20 cellular contexts compared by ENCODE assay signal in the genomic region with DNA sequence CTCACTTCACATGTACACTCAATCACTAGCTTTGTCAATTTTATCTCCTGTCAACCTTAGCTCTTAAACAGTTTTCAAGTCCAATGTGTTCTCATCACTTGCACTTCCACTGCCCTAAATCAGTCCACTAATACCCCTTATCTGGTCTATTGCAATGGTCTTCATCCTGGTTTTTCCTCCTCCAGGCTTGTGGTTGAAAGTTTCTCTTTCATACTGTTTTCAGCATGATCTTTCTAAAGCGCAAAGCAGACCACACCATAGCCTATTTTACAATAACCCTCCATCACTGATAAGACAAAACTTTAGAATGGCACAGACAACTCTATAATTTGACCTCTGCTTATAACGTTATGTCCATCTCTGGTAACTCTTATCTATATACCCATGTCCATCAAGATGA.
DNase-seq lines count a peak whose midpoint lies in the region; ATAC-seq and TF ChIP-seq lines count a peak whose summit lies in the region.
"Had no signal": no experiment of that assay in that cellular context is flagged by ENCODE, and none has a peak within 500 bp of the region (broad histone marks: within the 10 kb centered on the region; RNA-seq: fewer than 3 reads in every experiment).

No MANE protein-coding gene starts in this region.

- TF ChIP-seq CTCF in neural progenitor cell (IDR thresholded peaks at IDR 0.05) = no peak
- no peak for TF ChIP-seq CTCF in testis (IDR thresholded peaks at IDR 0.05)
- no peak for TF ChIP-seq CTCF in right lobe of liver (IDR thresholded peaks at IDR 0.05)

- no peak for TF ChIP-seq POLR2A in testis (IDR thresholded peaks at IDR 0.05)
- no peak for TF ChIP-seq POLR2A in right lobe of liver (IDR thresholded peaks at IDR 0.05)

- H3K27ac Mint-ChIP-seq in CD4-positive, CD25-positive, alpha-beta regulatory T cell = peak overlapping the region in 2 of 3 donors; percentile 0 to 8
- H3K27ac Mint-ChIP-seq in neural progenitor cell = peak overlapping the region; percentile 3
- H3K27ac Mint-ChIP-seq: B cell had no signal

- H3K27ac ChIP-seq in CD4-positive, CD25-positive, alpha-beta regulatory T cell (ENCODE audit: insufficient read depth, low read length, poor library complexity, severe bottlenecking) = no peak overlapping the region
- H3K27ac ChIP-seq in KOPT-K1 (ENCODE audit: low read depth, low read length, poor library complexity, severe bottlenecking) = peak overlapping the region; percentile 15
- H3K27ac ChIP-seq in neural progenitor cell = no peak overlapping the region
- H3K27ac ChIP-seq in testis = peak overlapping the region in 1 of 2 donors; percentile 10
- H3K27ac ChIP-seq in right lobe of liver = no peak overlapping the region
- H3K27ac ChIP-seq: 22Rv1; A549; BLaER1 treated with 17β-estradiol and CSF1 and Interleukin-3, amounts not matched to agents 10 nM and 100 nM; C4-2B had no signal

- no peaks in the 10 kb centered on the region for H3K27me3 Mint-ChIP-seq in CD4-positive, CD25-positive, alpha-beta regulatory T cell
- peaks cover 7% of the 10 kb centered on the region for H3K27me3 Mint-ChIP-seq in neural progenitor cell (ENCODE audit: insufficient read depth, low read depth)
- H3K27me3 Mint-ChIP-seq: B cell; CD4-positive, alpha-beta memory T cell had no signal

- H3K9ac ChIP-seq in neural progenitor cell = no peak overlapping the region
- H3K9ac ChIP-seq: BLaER1 treated with 17β-estradiol and CSF1 and Interleukin-3, amounts not matched to agents 10 nM and 100 nM had no signal

- H3F3A ChIP-seq in neural progenitor cell (ENCODE audit: low read depth) = no peaks in the 10 kb centered on the region

- H4K20me1 ChIP-seq in neural progenitor cell (ENCODE audit: low read depth) = no peaks in the 10 kb centered on the region
- H4K20me1 ChIP-seq: BLaER1 treated with 17β-estradiol and CSF1 and Interleukin-3, amounts not matched to agents 10 nM and 100 nM had no signal

- H2AFZ ChIP-seq in neural progenitor cell (replicated peaks) = no peak overlapping the region

- H3K9me3 Mint-ChIP-seq in CD4-positive, CD25-positive, alpha-beta regulatory T cell = no peaks in the 10 kb centered on the region
- peaks cover 4% of the 10 kb centered on the region for H3K9me3 Mint-ChIP-seq in neural progenitor cell
- H3K9me3 Mint-ChIP-seq: CD4-positive, alpha-beta memory T cell had no signal

- no peak overlapping the region for H3K4me3 Mint-ChIP-seq in CD4-positive, CD25-positive, alpha-beta regulatory T cell
- no peak overlapping the region for H3K4me3 Mint-ChIP-seq in neural progenitor cell
- H3K4me3 Mint-ChIP-seq: B cell; CD4-positive, alpha-beta memory T cell had no signal

- no peaks in the 10 kb centered on the region for H3K79me2 ChIP-seq in neural progenitor cell (ENCODE audit: low read depth)

- intact Hi-C loops in testis (cut with DNase I; ENCODE audit: low total_unique reads) = no loop called here
- intact Hi-C loops in right lobe of liver (cut with DNase I) = no loop called here

- WGBS in testis, 2 donors = 65 to 83% methylated on average over 2 of the region's 2 CpGs
- 82% methylated on average over 2 of the region's 2 CpGs for WGBS in right lobe of liver (ENCODE audit: insufficient coverage, low coverage, low lambda C conversion rate, missing lambda C conversion rate)

- H3K4me2 ChIP-seq in neural progenitor cell = no peak overlapping the region
- H3K4me2 ChIP-seq: A549; BLaER1 treated with 17β-estradiol and CSF1 and Interleukin-3, amounts not matched to agents 10 nM and 100 nM had no signal

- ATAC-seq in CD4-positive, CD25-positive, alpha-beta regulatory T cell (ENCODE audit: low read depth in 2 of 2) = no peak
- no peak for ATAC-seq in HG03025 (IDR thresholded peaks at IDR 0.05; ENCODE audit: low FRiP score, unreplicated experiment)
- ATAC-seq in right lobe of liver = no peak
- ATAC-seq: A549, GM12878 had no signal

- no peaks in the 10 kb centered on the region for H3K36me3 ChIP-seq in CD4-positive, CD25-positive, alpha-beta regulatory T cell (ENCODE audit: control insufficient read depth, insufficient read depth, low read length)
- H3K36me3 ChIP-seq in KOPT-K1 (ENCODE audit: insufficient read depth, low read length) (no peaks in the 10 kb centered on the region; the same call in 1 of the 2 replicates), neural progenitor cell (no peaks in the 10 kb centered on the region), testis (ENCODE audit: low read depth, missing control alignments) (no peaks in the 10 kb centered on the region), right lobe of liver (no peaks in the 10 kb centered on the region)
- H3K36me3 ChIP-seq: BLaER1 treated with 17β-estradiol and CSF1 and Interleukin-3, amounts not matched to agents 10 nM and 100 nM had no signal

- H3K27me3 ChIP-seq in CD4-positive, CD25-positive, alpha-beta regulatory T cell (ENCODE audit: control insufficient read depth, insufficient read depth, low read length) = no peaks in the 10 kb centered on the region
- no peaks in the 10 kb centered on the region for H3K27me3 ChIP-seq in neural progenitor cell
- H3K27me3 ChIP-seq in testis = no peaks in the 10 kb centered on the region
- no peaks in the 10 kb centered on the region for H3K27me3 ChIP-seq in right lobe of liver
- H3K27me3 ChIP-seq: BLaER1 treated with 17β-estradiol and CSF1 and Interleukin-3, amounts not matched to agents 10 nM and 100 nM had no signal

- H3K4me3 ChIP-seq in CD4-positive, CD25-positive, alpha-beta regulatory T cell (ENCODE audit: low read depth, low read length) = no peak overlapping the region
- H3K4me3 ChIP-seq in neural progenitor cell = no peak overlapping the region
- no peak overlapping the region for H3K4me3 ChIP-seq in testis
- no peak overlapping the region for H3K4me3 ChIP-seq in right lobe of liver
- H3K4me3 ChIP-seq: A549; BLaER1 treated with 17β-estradiol and CSF1 and Interleukin-3, amounts not matched to agents 10 nM and 100 nM; GM12878 had no signal

- no peaks in the 10 kb centered on the region for H3K9me3 ChIP-seq in CD4-positive, CD25-positive, alpha-beta regulatory T cell (ENCODE audit: control insufficient read depth in 2 of 2, low read length in 2 of 2)
- no peaks in the 10 kb centered on the region for H3K9me3 ChIP-seq in KOPT-K1 (ENCODE audit: insufficient read depth, low read length, poor library complexity, severe bottlenecking)
- no peaks in the 10 kb centered on the region for H3K9me3 ChIP-seq in neural progenitor cell (ENCODE audit: low read depth)
- no peaks in the 10 kb centered on the region for H3K9me3 ChIP-seq in testis
- H3K9me3 ChIP-seq in right lobe of liver = no peaks in the 10 kb centered on the region
- H3K9me3 ChIP-seq: A549, Caco-2 had no signal

- H3K36me3 Mint-ChIP-seq in CD4-positive, CD25-positive, alpha-beta regulatory T cell = no peaks in the 10 kb centered on the region
- H3K36me3 Mint-ChIP-seq in neural progenitor cell = peaks cover 4% of the 10 kb centered on the region
- H3K36me3 Mint-ChIP-seq: CD4-positive, alpha-beta memory T cell had no signal

- H3K4me1 ChIP-seq in CD4-positive, CD25-positive, alpha-beta regulatory T cell (ENCODE audit: control insufficient read depth, insufficient read depth, low read length, poor library complexity, severe bottlenecking) = no peaks in the 10 kb centered on the region
- H3K4me1 ChIP-seq in neural progenitor cell (no peaks in the 10 kb centered on the region), testis (peaks cover 11% of the 10 kb centered on the region), right lobe of liver (peaks cover 0 to 4% (median 0%) of the 10 kb centered on the region in 4 donors)
- H3K4me1 ChIP-seq: Caco-2 had no signal

- no peak for DNase-seq in CD4-positive, CD25-positive, alpha-beta regulatory T cell
- peak; percentile 92 for DNase-seq in amniotic epithelial cell (ENCODE audit: low read depth)
- DNase-seq in neural progenitor cell (ENCODE audit: low spot score) = no peak
- no peak for DNase-seq in testis
- no peak for DNase-seq in epidermal melanocyte (ENCODE audit: insufficient read length, low spot score)
- no peak for DNase-seq in right lobe of liver
- DNase-seq: AML-193; Caco-2; Calu3; CD4-positive, alpha-beta memory T cell; DMS79 treated with DMSO at 0.1 percent for 48 hours; GF-D8 had no signal

- peaks cover 0 to 14% (median 3%) of the 10 kb centered on the region in 4 donors for H3K4me1 Mint-ChIP-seq in CD4-positive, CD25-positive, alpha-beta regulatory T cell
- peaks cover 33% of the 10 kb centered on the region for H3K4me1 Mint-ChIP-seq in neural progenitor cell
